In genomic region chr9:112028242-112029221, GRCh38 we compare ENCODE assay signal across 8 cellular contexts.
DNase-seq lines count a peak whose midpoint lies in the region; ATAC-seq and TF ChIP-seq lines count a peak whose summit lies in the region.

No MANE protein-coding gene starts in this region.

- peak overlapping the region; percentile 91 for H4K5ac ChIP-seq in IMR-90 (ENCODE audit: low read depth, low read length)

- peak overlapping the region; percentile 91 for H2BK5ac ChIP-seq in IMR-90 (ENCODE audit: low read depth, low read length, poor library complexity, severe bottlenecking)

- H3K36me3 ChIP-seq in IMR-90 (ENCODE audit: control insufficient read depth, insufficient read depth, low read length) (no peaks in the 10 kb centered on the region), SJCRH30 (no peaks in the 10 kb centered on the region; the same call in 1 of the 2 replicates)

- H3K79me1 ChIP-seq in IMR-90 (ENCODE audit: low read depth in 1 of 2, low read length in 2 of 2): peaks cover 8 to 22% of the 10 kb centered on the region in 2 experiments

- peak overlapping the region; percentile 82 for H2BK15ac ChIP-seq in IMR-90 (ENCODE audit: low read depth, low read length)

- no TSS peak for BruUV-seq in IMR-90 (replicated peaks; lab: Mats Ljungman, UMichigan)

- peak overlapping the region; percentile 96 for H2BK120ac ChIP-seq in IMR-90 (ENCODE audit: low read depth, low read length)

- H2AK9ac ChIP-seq in IMR-90 (replicated peaks; ENCODE audit: low read depth, low read length, poor library complexity): peak overlapping the region; percentile 11

- H3K4me3 ChIP-seq in IMR-90 (ENCODE audit: insufficient read depth, low read depth, low read length): no peak overlapping the region
- H3K4me3 ChIP-seq in SJCRH30: no peak overlapping the region

- no peak for TF ChIP-seq POLR2A in IMR-90 (IDR thresholded peaks at IDR 0.05; ENCODE audit: low read depth, low read length)

- H4K8ac ChIP-seq in IMR-90 (ENCODE audit: low read depth in 2 of 2, low read length in 2 of 2): peak overlapping the region; percentile 40 to 80; a peak in 3 of 4 replicates

- dilution Hi-C loops in IMR-90 (cut with HindIII; ENCODE audit: low sequenced_read_pairs, unreplicated experiment): no loop called here

- peaks cover 17% of the 10 kb centered on the region for H3K4me1 ChIP-seq in IMR-90 (ENCODE audit: control insufficient read depth, insufficient read depth, low read length)
- peaks cover 20% of the 10 kb centered on the region for H3K4me1 ChIP-seq in SJCRH30

- no peak overlapping the region for H3K9ac ChIP-seq in IMR-90 (ENCODE audit: low read depth, low read length)

- H3K27me3 ChIP-seq in IMR-90 (ENCODE audit: control insufficient read depth, insufficient read depth, low read length) (no peaks in the 10 kb centered on the region), SJCRH30 (no peaks in the 10 kb centered on the region)

- H2AFZ ChIP-seq in IMR-90 (replicated peaks; ENCODE audit: low read length, poor library complexity): no peak overlapping the region

- H3K56ac ChIP-seq in IMR-90 (ENCODE audit: extremely low read depth, insufficient read depth, low read length): no peak overlapping the region

- no peak for TF ChIP-seq RAD21 in IMR-90 (IDR thresholded peaks at IDR 0.05; ENCODE audit: low read length)

- H3K4ac ChIP-seq in IMR-90 (ENCODE audit: low read depth, low read length): peak overlapping the region; percentile 99

- H3K18ac ChIP-seq in IMR-90 (ENCODE audit: low read depth, low read length): peak overlapping the region; percentile 90

- CTCF ChIA-PET in IMR-90 (lab: Yijun Ruan, JAX): no interaction called here

- H3K4me2 ChIP-seq in IMR-90 (ENCODE audit: low read depth, low read length): no peak overlapping the region

- peak overlapping the region; percentile 83 for H3K23ac ChIP-seq in IMR-90 (ENCODE audit: low read depth, low read length)

- H3K9me3 ChIP-seq in IMR-90 (ENCODE audit: control insufficient read depth, insufficient read depth, low read length) (no peaks in the 10 kb centered on the region), SJCRH30 (replicated peaks) (peaks cover 6% of the 10 kb centered on the region)

- H3K14ac ChIP-seq in IMR-90 (replicated peaks; ENCODE audit: low read depth, low read length): peak overlapping the region; percentile 50

- H4K91ac ChIP-seq in IMR-90 (ENCODE audit: insufficient read depth, low read depth, low read length): peak overlapping the region; percentile 93

- peaks cover 19% of the 10 kb centered on the region for H3K9me1 ChIP-seq in IMR-90 (ENCODE audit: insufficient read depth, low read length)

- in situ Hi-C loops in IMR-90 (cut with MboI; ENCODE audit: low sequenced_read_pairs): no loop called here

- DNase-seq in IMR-90: no peak
- DNase-seq in medulla oblongata (ENCODE audit: extremely low spot score): peak; percentile 27
- DNase-seq in amniotic stem cell (lab: John Stamatoyannopoulos, UW): no peak
- no peak for DNase-seq in nucleus accumbens (lab: John Stamatoyannopoulos, UW)
- no peak for DNase-seq in SJCRH30
- no peak for DNase-seq in NCI-H69 (lab: John Stamatoyannopoulos, UW)

- intact Hi-C loops in IMR-90 (cut with micrococcal nuclease): no loop called here

- peak overlapping the region; percentile 98 for H2AK5ac ChIP-seq in IMR-90 (ENCODE audit: low read depth, low read length)

- peak overlapping the region; percentile 98 for H2BK20ac ChIP-seq in IMR-90 (ENCODE audit: low read depth, low read length)

- H4K20me1 ChIP-seq in IMR-90 (ENCODE audit: insufficient read depth, low read length): no peaks in the 10 kb centered on the region

- 0 out of 2 replicates have a peak overlapping the region, but pooled peaks have one; percentile 47 for H3K27ac ChIP-seq in IMR-90 (ENCODE audit: insufficient read depth, low read length)
- no peak overlapping the region for H3K27ac ChIP-seq in SJCRH30

- ATAC-seq in GM18511 (IDR thresholded peaks at IDR 0.05; ENCODE audit: unreplicated experiment): peak; percentile 56
- peak; percentile 40 for ATAC-seq in GM21576 (IDR thresholded peaks at IDR 0.05; ENCODE audit: unreplicated experiment)
- ATAC-seq in IMR-90 (ENCODE audit: low read depth): no peak

- WGBS in IMR-90 (ENCODE audit: extremely low coverage in 2 of 2, insufficient read length in 1 of 2), 2 experiments: 70% methylated on average over 2 of the region's 13 CpGs; no CpG with 5 or more reads in 1 of the 2 experiments

- POLR2A ChIA-PET in IMR-90 (lab: Charles Lee; ENCODE audit: unreplicated experiment): no interaction called here

- TF ChIP-seq CTCF in IMR-90 (conservative IDR thresholded peaks at IDR 0.05; ENCODE audit: low read depth, low read length): no peak

TF ChIP-seq in IMR-90, 13 proteins besides CTCF, POLR2A, EP300 and RAD21:
- TF ChIP-seq MXI1 (IDR thresholded peaks at IDR 0.05; ENCODE audit: borderline replicate concordance, low read depth, low read length) (no peak), MAZ (IDR thresholded peaks at IDR 0.05; ENCODE audit: borderline replicate concordance, low read depth, low read length) (no peak), CEBPB (IDR thresholded peaks at IDR 0.05; ENCODE audit: low read depth, low read length) (no peak), BHLHE40 (IDR thresholded peaks at IDR 0.05; ENCODE audit: low read depth, low read length) (no peak), USF2 (IDR thresholded peaks at IDR 0.05; ENCODE audit: low read depth, low read length) (no peak), FOS (IDR thresholded peaks at IDR 0.05; ENCODE audit: low read depth, low read length) (no peak), MAFK (IDR thresholded peaks at IDR 0.05; ENCODE audit: low read depth, low read length) (no peak), SMC3 (IDR thresholded peaks at IDR 0.05; ENCODE audit: low read depth, low read length) (no peak), NFE2L2 (IDR thresholded peaks at IDR 0.05; ENCODE audit: low read depth, low read length) (no peak), CHD1 (IDR thresholded peaks at IDR 0.05; ENCODE audit: low read depth, low read length) (no peak), RFX5 (IDR thresholded peaks at IDR 0.05; ENCODE audit: low read depth, low read length) (no peak)
